In genomic region chr2:111429353-111429752, GRCh38 we compare ENCODE assay signal across 7 cellular contexts.
DNase-seq lines count a peak whose midpoint lies in the region; ATAC-seq and TF ChIP-seq lines count a peak whose summit lies in the region.
"Not testable (repeated sequence)": the region's sequence is repeated elsewhere in the genome, so short reads cannot be mapped to it uniquely, and the experiment has no call there.

No MANE protein-coding gene starts in this region.

- not testable (repeated sequence) for DNase-seq in activated B cell treated with CpG ODN at 0.5 μM for 24 hours, mucosa of descending colon

- peaks cover 55% of the 10 kb centered on the region for H3K4me1 Mint-ChIP-seq in activated B cell treated with CpG ODN at 0.5 μM for 24 hours
- H3K4me1 Mint-ChIP-seq in activated naive CD8-positive, alpha-beta T cell (ENCODE audit: low read depth), result peaks cover 36% of the 10 kb centered on the region

- intact Hi-C loops in activated B cell treated with CpG ODN at 0.5 μM for 24 hours (cut with micrococcal nuclease); mucosa of descending colon (cut with DNase I, micrococcal nuclease): not testable (repeated sequence)

- CTCF ChIA-PET in activated B cell treated with CpG ODN at 0.5 μM for 24 hours (lab: Charles Lee), result not testable (repeated sequence)

- POLR2A ChIA-PET in activated B cell treated with CpG ODN at 0.5 μM for 24 hours (lab: Charles Lee), result interaction anchor here (0.6 to 1.2 kb wide), 3 partner anchors 210 to 310 kb away, joined by 3 to 5 read pairs (median 3); partner anchors contain the start of gene BCL2L11

- H3K4me3 ChIP-seq in mucosa of descending colon, result not testable (repeated sequence)

- not testable (repeated sequence) for H3K9me3 Mint-ChIP-seq in activated B cell treated with CpG ODN at 0.5 μM for 24 hours; activated naive CD8-positive, alpha-beta T cell (ENCODE audit: low read depth)

- not testable (repeated sequence) for H3K9me3 ChIP-seq in mucosa of descending colon

- not testable (repeated sequence) for H3K4me1 ChIP-seq in mucosa of descending colon (ENCODE audit: low read depth)

- ATAC-seq in GM18511 (IDR thresholded peaks at IDR 0.05; ENCODE audit: unreplicated experiment), result peak; percentile 73
- ATAC-seq in GM21381 (IDR thresholded peaks at IDR 0.05; ENCODE audit: unreplicated experiment), result peak; percentile 45
- peak; percentile 39 for ATAC-seq in HG02623 (IDR thresholded peaks at IDR 0.05; ENCODE audit: unreplicated experiment)
- peak; percentile 50 for ATAC-seq in HG03354 (IDR thresholded peaks at IDR 0.05; ENCODE audit: poor library complexity, severe bottlenecking, unreplicated experiment)
- peak; percentile 35 for ATAC-seq in activated B cell treated with CpG ODN at 0.5 μM for 24 hours (ENCODE audit: low read depth)
- peak; percentile 46 for ATAC-seq in mucosa of descending colon

- not testable (repeated sequence) for H3K36me3 Mint-ChIP-seq in activated B cell treated with CpG ODN at 0.5 μM for 24 hours (ENCODE audit: low read depth); activated naive CD8-positive, alpha-beta T cell

- TF ChIP-seq CTCF in activated B cell treated with CpG ODN at 0.5 μM for 24 hours (IDR thresholded peaks at IDR 0.05); mucosa of descending colon (IDR thresholded peaks at IDR 0.05): not testable (repeated sequence)

- not testable (repeated sequence) for H3K27me3 Mint-ChIP-seq in activated B cell treated with CpG ODN at 0.5 μM for 24 hours; activated naive CD8-positive, alpha-beta T cell

- H3K27ac Mint-ChIP-seq in activated B cell treated with CpG ODN at 0.5 μM for 24 hours, result peak overlapping the region; percentile 87
- H3K27ac Mint-ChIP-seq in activated naive CD8-positive, alpha-beta T cell, result peak overlapping the region; percentile 81

- peak overlapping the region; percentile 48 for H3K4me3 Mint-ChIP-seq in activated B cell treated with CpG ODN at 0.5 μM for 24 hours
- H3K4me3 Mint-ChIP-seq in activated naive CD8-positive, alpha-beta T cell, result not testable (repeated sequence)

- not testable (repeated sequence) for H3K36me3 ChIP-seq in mucosa of descending colon (ENCODE audit: low read depth)
